21 cellular contexts compared by ENCODE assay signal in the genomic region with DNA sequence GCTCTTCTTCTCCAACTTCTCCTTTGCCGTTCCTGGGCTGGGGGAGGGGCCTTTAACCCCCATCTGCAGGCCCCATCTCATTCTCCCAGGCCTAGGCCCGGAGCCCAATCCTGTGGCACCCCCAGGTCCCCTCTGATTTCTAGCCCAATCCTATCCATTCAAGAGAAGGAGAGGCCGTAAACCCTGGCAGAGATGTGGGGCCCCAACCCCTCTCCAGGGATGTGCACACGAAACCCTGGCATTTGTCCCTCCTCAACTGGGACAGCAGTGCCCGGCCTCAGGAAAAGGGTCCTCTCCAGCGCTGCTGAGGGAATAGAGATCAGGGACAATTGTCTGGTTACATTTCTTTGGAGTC. TPM values are rescaled to one million over a fixed set of nuclear protein-coding genes. Genes with fewer than 3 reads are reported as not detected.
"Had no signal": no experiment of that assay in that cellular context is flagged by ENCODE, and none has a peak within 500 bp of the region (broad histone marks: within the 10 kb centered on the region; RNA-seq: fewer than 3 reads in every experiment).

No MANE protein-coding gene starts in this region.

- H3K27me3 ChIP-seq: ovary, right lobe of liver, thyroid gland had no signal

- DNase-seq: cortex of kidney; effector memory CD8-positive, alpha-beta T cell; erythroblast; esophagus squamous epithelium; foreskin melanocyte; hypothalamus; immature natural killer cell; occipital lobe; small intestine; stimulated activated CD4-positive, alpha-beta T cell treated with anti-CD3 and anti-CD28 coated beads, Interleukin-12 subunit alpha, Interleukin-12 subunit beta, amount 100 ng/mL, for 4 hours; stimulated activated CD4-positive, alpha-beta T cell treated with anti-CD3 and anti-CD28 coated beads, Interleukin-1b, Interleukin-23, amount 100 ng/mL, for 48 hours; stimulated activated CD4-positive, alpha-beta T cell treated with anti-CD3 and anti-CD28 coated beads, Interleukin-4, amount 100 ng/mL, for 1 hour; stimulated activated CD8-positive, alpha-beta memory T cell treated with anti-CD3 and anti-CD28 coated beads, Interleukin-4, amount 100 ng/mL, for 48 hours; stimulated activated naive CD4-positive, alpha-beta T cell treated with Interleukin-2 at 50 U/mL for 16 hours; stomach; thyroid gland had no signal

- H3K4me1 ChIP-seq: right lobe of liver, stomach, thyroid gland had no signal

- H3K27ac ChIP-seq: esophagus squamous epithelium, ovary, right lobe of liver, stomach, thyroid gland had no signal

- H3K9me3 ChIP-seq: esophagus squamous epithelium, ovary, right lobe of liver, stomach, thyroid gland had no signal

- H3K4me3 ChIP-seq: esophagus squamous epithelium, lung, ovary, right lobe of liver, stomach, thyroid gland had no signal

- ATAC-seq: effector memory CD8-positive, alpha-beta T cell; left ventricle myocardium superior; right lobe of liver had no signal

- H3K36me3 ChIP-seq: esophagus squamous epithelium, ovary, right lobe of liver, stomach, thyroid gland had no signal

RNA-seq across cellular contexts. Expression of a gene that starts 24.2 kb away (rescaled TPM):
- total RNA-seq: dermis microvascular lymphatic vessel endothelial cell had no signal
